ENCODE assay signal across 10 cellular contexts in genomic region chr13:80337706-80338105, GRCh38. TPM values are rescaled to one million over a fixed set of nuclear protein-coding genes. Genes with fewer than 3 reads are reported as not detected.
DNase-seq lines count a peak whose midpoint lies in the region; ATAC-seq and TF ChIP-seq lines count a peak whose summit lies in the region.
"Had no signal": no experiment of that assay in that cellular context is flagged by ENCODE, and none has a peak within 500 bp of the region (broad histone marks: within the 10 kb centered on the region; RNA-seq: fewer than 3 reads in every experiment).

No MANE protein-coding gene starts in this region.

- H3K9ac ChIP-seq in SK-N-SH (peak overlapping the region; percentile 95), mesendoderm (ENCODE audit: low read length) (peak overlapping the region; percentile 82)

- peak overlapping the region; percentile 95 to 100; a peak in 3 of 4 replicates for H3K27ac ChIP-seq in SK-N-SH (ENCODE audit: low read depth in 2 of 2, low read length in 1 of 2)
- H3K27ac ChIP-seq in ectodermal cell (ENCODE audit: insufficient read depth, low read depth, low read length, poor library complexity, severe bottlenecking) = no peak overlapping the region
- H3K27ac ChIP-seq in mesendoderm (ENCODE audit: low read depth, low read length) = no peak overlapping the region
- H3K27ac ChIP-seq in upper lobe of right lung = peak overlapping the region; percentile 95
- H3K27ac ChIP-seq: 22Rv1 had no signal

- H3K4me2 ChIP-seq in SK-N-SH (peak overlapping the region; percentile 93), mesendoderm (ENCODE audit: low read length) (peak overlapping the region; percentile 84)

- TF ChIP-seq RAD21 in SK-N-SH (IDR thresholded peaks at IDR 0.05; ENCODE audit: low read length) = no peak

- intact Hi-C loops in upper lobe of right lung (cut with DNase I) (no loop called here), lower leg skin (cut with DNase I; ENCODE audit: low total_unique reads) (no loop called here)

- no peak overlapping the region for H3K18ac ChIP-seq in mesendoderm (ENCODE audit: low read length)

- no peaks in the 10 kb centered on the region for H3K9me3 ChIP-seq in SK-N-SH
- H3K9me3 ChIP-seq in ectodermal cell (ENCODE audit: control insufficient read depth, low read length) = no peaks in the 10 kb centered on the region
- H3K9me3 ChIP-seq in upper lobe of right lung = no peaks in the 10 kb centered on the region

- no peak overlapping the region for H2AK5ac ChIP-seq in mesendoderm (ENCODE audit: low read length)

- H3F3A ChIP-seq in SK-N-SH (replicated peaks; ENCODE audit: insufficient read depth) = peaks cover 31% of the 10 kb centered on the region

- ATAC-seq in SK-N-SH treated with all-trans-retinoic acid at 6 μM for 48 hours (no peak), upper lobe of right lung (no peak)
- ATAC-seq: stimulated activated naive CD8-positive, alpha-beta T cell treated with anti-CD3 and anti-CD28 coated beads, Interleukin-15, Interleukin-2, amounts not matched to agents 100 U/mL and 50 U/mL, for 24 hours had no signal

- H3K36me3 ChIP-seq in SK-N-SH (replicated peaks in 1 of 2; ENCODE audit: control insufficient read depth in 1 of 2, insufficient read depth in 2 of 2, low read length in 1 of 2) = peaks cover 43 to 51% of the 10 kb centered on the region in 2 experiments
- peaks cover 19% of the 10 kb centered on the region for H3K36me3 ChIP-seq in ectodermal cell (ENCODE audit: control insufficient read depth, insufficient read depth, low read length)
- peaks cover 11% of the 10 kb centered on the region for H3K36me3 ChIP-seq in mesendoderm (ENCODE audit: control insufficient read depth, insufficient read depth, low read length)
- H3K36me3 ChIP-seq in upper lobe of right lung = peaks cover 23% of the 10 kb centered on the region

- H2BK120ac ChIP-seq in mesendoderm (ENCODE audit: low read depth, low read length) = no peak overlapping the region

- H3K27me3 ChIP-seq in SK-N-SH (ENCODE audit: insufficient read depth) = no peaks in the 10 kb centered on the region
- peaks cover 11% of the 10 kb centered on the region for H3K27me3 ChIP-seq in ectodermal cell (ENCODE audit: control insufficient read depth, insufficient read depth, low read length, poor library complexity, severe bottlenecking)
- H3K27me3 ChIP-seq in mesendoderm (ENCODE audit: insufficient read depth, low read length, poor library complexity) = no peaks in the 10 kb centered on the region
- H3K27me3 ChIP-seq in upper lobe of right lung = no peaks in the 10 kb centered on the region

- no peaks in the 10 kb centered on the region for H3K9me2 ChIP-seq in SK-N-SH

- H3K4me3 ChIP-seq in SK-N-SH (ENCODE audit: low read depth in 2 of 2, low read length in 1 of 2) (peak overlapping the region; percentile 76 to 99), ectodermal cell (ENCODE audit: insufficient read depth, low read depth, low read length) (peak overlapping the region; percentile 78), mesendoderm (ENCODE audit: low read length) (peak overlapping the region; percentile 62), upper lobe of right lung (peak overlapping the region; percentile 84), lower leg skin (ENCODE audit: low read depth, poor library complexity, severe bottlenecking) (no peak overlapping the region)

- no peak overlapping the region for H2AFZ ChIP-seq in SK-N-SH (ENCODE audit: low read depth)

- H3K56ac ChIP-seq in mesendoderm (ENCODE audit: low read length) = peak overlapping the region; percentile 83

- POLR2A ChIA-PET in SK-N-SH (lab: Yijun Ruan, JAX) = no interaction called here

- no peak overlapping the region for H4K8ac ChIP-seq in mesendoderm (ENCODE audit: low read depth, low read length)

- no peak overlapping the region for H2BK5ac ChIP-seq in mesendoderm (ENCODE audit: low read length)

- 30% methylated on average over 6 of the region's 6 CpGs for WGBS in SK-N-SH (ENCODE audit: low lambda C conversion rate)
- WGBS in ectodermal cell, 2 experiments = 58 to 65% methylated on average over 5 to 6 of the region's 6 CpGs
- no CpG with 5 or more reads among the region's 6 CpGs for WGBS in mesendoderm (ENCODE audit: extremely low coverage, insufficient coverage, low lambda C conversion rate)
- 19 to 21% methylated on average over 6 of the region's 6 CpGs for WGBS in lower leg skin, 2 donors

- H4K20me1 ChIP-seq in SK-N-SH (ENCODE audit: insufficient read depth) = peaks cover 71% of the 10 kb centered on the region

- DNase-seq in SK-N-SH (no peak), mesendoderm (no peak), upper lobe of right lung (no peak), COLO829 (ENCODE audit: low spot score) (no peak), lower leg skin (ENCODE audit: low spot score in 2 of 2) (no peak), SK-N-DZ (ENCODE audit: low spot score) (no peak)
- DNase-seq: stimulated activated naive CD8-positive, alpha-beta T cell treated with anti-CD3 and anti-CD28 coated beads, Interleukin-15, Interleukin-2, amounts not matched to agents 100 U/mL and 50 U/mL, for 24 hours had no signal

- no peaks in the 10 kb centered on the region for H3K79me1 ChIP-seq in mesendoderm (ENCODE audit: low read length)

- CTCF ChIA-PET in SK-N-SH (lab: Yijun Ruan, JAX) = interaction anchor here (1.0 to 1.9 kb wide), 6 partner anchors 9 to 790 kb away, joined by 3 to 5 read pairs (median 3); no protein-coding TSS in a partner anchor

- TF ChIP-seq EP300 in SK-N-SH (IDR thresholded peaks at IDR 0.05; ENCODE audit: borderline replicate concordance in 1 of 2, low read depth in 1 of 2, low read length in 1 of 2) = no peak

- H4K5ac ChIP-seq in mesendoderm (ENCODE audit: low read length) = no peak overlapping the region

- no peak overlapping the region for H3K4ac ChIP-seq in mesendoderm (ENCODE audit: low read depth, low read length)

- no peak overlapping the region for H2BK15ac ChIP-seq in mesendoderm (replicated peaks; ENCODE audit: low read depth)

- peak overlapping the region; percentile 94 for H3K23ac ChIP-seq in mesendoderm (ENCODE audit: low read length)

- H3K4me1 ChIP-seq in SK-N-SH (ENCODE audit: control insufficient read depth in 1 of 2, insufficient read depth in 2 of 2, low read depth in 1 of 2, low read length in 1 of 2) = peaks cover 13 to 16% of the 10 kb centered on the region in 2 experiments; a peak in 3 of 4 replicates
- H3K4me1 ChIP-seq in ectodermal cell (ENCODE audit: control insufficient read depth, insufficient read depth, low read length) = peaks cover 10% of the 10 kb centered on the region
- H3K4me1 ChIP-seq in mesendoderm (ENCODE audit: control insufficient read depth, low read depth, low read length) = peaks cover 10% of the 10 kb centered on the region
- H3K4me1 ChIP-seq in upper lobe of right lung = peaks cover 25% of the 10 kb centered on the region

- H3K79me2 ChIP-seq in SK-N-SH (ENCODE audit: insufficient read depth) (peaks cover 82% of the 10 kb centered on the region), mesendoderm (ENCODE audit: control insufficient read depth, insufficient read depth, low read length) (peaks cover 54% of the 10 kb centered on the region)

- TF ChIP-seq POLR2A in lower leg skin (IDR thresholded peaks at IDR 0.05) = no peak

- TF ChIP-seq CTCF in SK-N-SH (IDR thresholded peaks at IDR 0.05) (no peak), upper lobe of right lung (IDR thresholded peaks at IDR 0.05) (no peak), lower leg skin (IDR thresholded peaks at IDR 0.05) (no peak)

TF ChIP-seq in SK-N-SH, 30 proteins besides CTCF, POLR2A, EP300 and RAD21 (continues in another document):
- TF ChIP-seq TEAD4 (IDR thresholded peaks at IDR 0.05; ENCODE audit: borderline replicate concordance, insufficient read depth) (no peak), SMC3 (IDR thresholded peaks at IDR 0.05; ENCODE audit: low read depth, low read length) (no peak), YY1 (IDR thresholded peaks at IDR 0.05; ENCODE audit: low read depth) (no peak), MXI1 (IDR thresholded peaks at IDR 0.05; ENCODE audit: low read depth, low read length) (no peak), FOXM1 (IDR thresholded peaks at IDR 0.05; ENCODE audit: low read depth) (no peak), IRF3 (IDR thresholded peaks at IDR 0.05; ENCODE audit: low read depth, low read length) (no peak)

TF ChIP-seq in SK-N-SH treated with all-trans-retinoic acid at 6 μM for 48 hours, 23 proteins besides CTCF, POLR2A, EP300 and RAD21 (continues in another document):
- no peak for TF ChIP-seq CSDC2 (CRISPR knock-in tag; IDR thresholded peaks at IDR 0.05)
- TF ChIP-seq TOX (CRISPR knock-in tag; IDR thresholded peaks at IDR 0.05; ENCODE audit: borderline replicate concordance) = no peak
- TF ChIP-seq ZNF8 (CRISPR knock-in tag; IDR thresholded peaks at IDR 0.05) = no peak
- TF ChIP-seq, protein P1, sequence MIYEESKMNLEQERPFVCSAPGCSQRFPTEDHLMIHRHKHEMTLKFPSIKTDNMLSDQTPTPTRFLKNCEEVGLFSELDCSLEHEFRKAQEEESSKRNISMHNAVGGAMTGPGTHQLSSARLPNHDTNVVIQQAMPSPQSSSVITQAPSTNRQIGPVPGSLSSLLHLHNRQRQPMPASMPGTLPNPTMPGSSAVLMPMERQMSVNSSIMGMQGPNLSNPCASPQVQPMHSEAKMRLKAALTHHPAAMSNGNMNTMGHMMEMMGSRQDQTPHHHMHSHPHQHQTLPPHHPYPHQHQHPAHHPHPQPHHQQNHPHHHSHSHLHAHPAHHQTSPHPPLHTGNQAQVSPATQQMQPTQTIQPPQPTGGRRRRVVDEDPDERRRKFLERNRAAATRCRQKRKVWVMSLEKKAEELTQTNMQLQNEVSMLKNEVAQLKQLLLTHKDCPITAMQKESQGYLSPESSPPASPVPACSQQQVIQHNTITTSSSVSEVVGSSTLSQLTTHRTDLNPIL (CRISPR knock-in tag; IDR thresholded peaks at IDR 0.05; ENCODE audit: low read depth) = no peak
- no peak for TF ChIP-seq TCF4 (CRISPR knock-in tag; IDR thresholded peaks at IDR 0.05; ENCODE audit: borderline replicate concordance)
- TF ChIP-seq OSR1 (CRISPR knock-in tag; IDR thresholded peaks at IDR 0.05) = no peak

RNA-seq across cellular contexts. Expression of gene SPRY2, which starts 3.2 kb away (rescaled TPM):
- polyA plus RNA-seq in SK-N-SH (2012; rRNA removed) = 115 and 122 TPM in 2 replicates
- polyA plus RNA-seq in SK-N-SH (2012; cell fraction: cytosol; rRNA removed) = 117 and 141 TPM in 2 replicates
- 55.4 and 69.3 TPM in 2 replicates for polyA plus RNA-seq in SK-N-SH (2012; cell fraction: nucleus; rRNA removed)
- polyA plus RNA-seq in ectodermal cell (2013, experiment 1 of 4) = 16.8 TPM
- polyA plus RNA-seq in ectodermal cell (2013, experiment 2 of 4) = 12.6 TPM
- 13.1 TPM for polyA plus RNA-seq in ectodermal cell (2013, experiment 3 of 4)
- 11.1 TPM for polyA plus RNA-seq in ectodermal cell (2013, experiment 4 of 4)
- 36.8 TPM for polyA plus RNA-seq in mesendoderm (2013, experiment 1 of 2)
- 35.8 TPM for polyA plus RNA-seq in mesendoderm (2013, experiment 2 of 2)
- total RNA-seq in upper lobe of right lung (55.3 TPM), lower leg skin (10 to 100 TPM; 26.4 to 40.4 (median 37.0) TPM)
- 7.3 and 10.7 TPM in 2 replicates for polyA plus RNA-seq in SK-N-DZ (2014; cell fraction: cytosol; rRNA removed)
- 7.4 and 10.0 TPM in 2 replicates for polyA plus RNA-seq in SK-N-DZ (2014; cell fraction: nucleus; rRNA removed)

Comparison
In these comparisons a context has a peak if more than half of its experiments do, and no peak if none do; other contexts are left out.
1. H3K27ac ChIP-seq: peak in SK-N-SH (2 of 2) and upper lobe of right lung (single experiment); none in ectodermal cell (single experiment) and mesendoderm (single experiment).